Comparison of ENCODE assay signal across 8 cellular contexts in genomic region chr2:190157613-190158528, GRCh38.
DNase-seq lines count a peak whose midpoint lies in the region; ATAC-seq, FAIRE-seq and TF ChIP-seq lines count a peak whose summit lies in the region.
"Not testable (repeated sequence)": the region's sequence is repeated elsewhere in the genome, so short reads cannot be mapped to it uniquely, and the experiment has no call there.

No MANE protein-coding gene starts in this region.

- H3K36me3 ChIP-seq in neural progenitor cell, result not testable (repeated sequence)

- not testable (repeated sequence) for H3K9ac ChIP-seq in neural progenitor cell

- peak; percentile 10 for FAIRE-seq in colon (lab: Jason Lieb, UNC)

- H3K9me3 Mint-ChIP-seq in IgD-negative memory B cell, neural progenitor cell: not testable (repeated sequence)

- H3K79me2 ChIP-seq in neural progenitor cell (ENCODE audit: low read depth), result not testable (repeated sequence)

- peak overlapping the region in 2 of 3 donors; percentile 44 to 67 for H3K27ac Mint-ChIP-seq in IgD-negative memory B cell
- not testable (repeated sequence) for H3K27ac Mint-ChIP-seq in neural progenitor cell

- H3K27me3 Mint-ChIP-seq in IgD-negative memory B cell; neural progenitor cell (ENCODE audit: insufficient read depth, low read depth): not testable (repeated sequence)

- not testable (repeated sequence) for H3K4me1 Mint-ChIP-seq in IgD-negative memory B cell
- peaks cover 12% of the 10 kb centered on the region for H3K4me1 Mint-ChIP-seq in neural progenitor cell

- not testable (repeated sequence) for H3K27ac ChIP-seq in neural progenitor cell

- H3K27me3 ChIP-seq in neural progenitor cell, result not testable (repeated sequence)

- H3K4me2 ChIP-seq in neural progenitor cell, result not testable (repeated sequence)

- H3K36me3 Mint-ChIP-seq in IgD-negative memory B cell, neural progenitor cell: not testable (repeated sequence)

- not testable (repeated sequence) for H4K20me1 ChIP-seq in neural progenitor cell (ENCODE audit: low read depth)

- not testable (repeated sequence) for H3F3A ChIP-seq in neural progenitor cell (ENCODE audit: low read depth)

- not testable (repeated sequence) for H3K9me3 ChIP-seq in neural progenitor cell (ENCODE audit: low read depth)

- peak overlapping the region in 1 of 4 donors; percentile 52 for H3K4me3 Mint-ChIP-seq in IgD-negative memory B cell
- not testable (repeated sequence) for H3K4me3 Mint-ChIP-seq in neural progenitor cell

- H3K4me3 ChIP-seq in GM08714 (ENCODE audit: low read length), result peak overlapping the region; percentile 32; the same call in 1 of the 2 replicates
- H3K4me3 ChIP-seq in neural progenitor cell, result not testable (repeated sequence)

- H2AFZ ChIP-seq in neural progenitor cell (replicated peaks), result peak overlapping the region; percentile 82

- ATAC-seq in GM18861 (IDR thresholded peaks at IDR 0.05; ENCODE audit: unreplicated experiment) (peak; percentile 58), GM19455 (IDR thresholded peaks at IDR 0.05; ENCODE audit: unreplicated experiment) (peak; percentile 55), HG02642 (IDR thresholded peaks at IDR 0.05; ENCODE audit: poor library complexity, unreplicated experiment) (peak; percentile 49), HG03342 (IDR thresholded peaks at IDR 0.05; ENCODE audit: unreplicated experiment) (peak; percentile 48)

- TF ChIP-seq CTCF in neural progenitor cell (IDR thresholded peaks at IDR 0.05), result not testable (repeated sequence)

- H3K4me1 ChIP-seq in neural progenitor cell, result not testable (repeated sequence)

- not testable (repeated sequence) for DNase-seq in neural progenitor cell (ENCODE audit: low spot score)
